Comparison of ENCODE assay signal across 1 cellular context in genomic region chr6:87815449-87815848, GRCh38.
TF ChIP-seq lines count a peak whose summit lies in the region.

No MANE protein-coding gene starts in this region.

TF ChIP-seq in K562, 482 proteins besides CTCF, POLR2A, EP300 and RAD21 (continued from another document):
- TF ChIP-seq TFE3 (CRISPR knock-in tag; IDR thresholded peaks at IDR 0.05) (peak; percentile 81), MITF (IDR thresholded peaks at IDR 0.05) (no peak), DNMT1 (IDR thresholded peaks at IDR 0.05) (no peak)
